ENCODE assay signal across 30 cellular contexts in genomic region chr1:206110820-206111219, GRCh38. TPM values are rescaled to one million over a fixed set of nuclear protein-coding genes. Genes with fewer than 3 reads are reported as not detected.
"Had no signal": no experiment of that assay in that cellular context is flagged by ENCODE, and none has a peak within 500 bp of the region (broad histone marks: within the 10 kb centered on the region; RNA-seq: fewer than 3 reads in every experiment).

No MANE protein-coding gene starts in this region.

- H3K36me3 Mint-ChIP-seq: naive thymus-derived CD8-positive, alpha-beta T cell; stimulated activated memory B cell treated with anti-CD40 and anti-IgM and Interleukin-4, amounts not matched to agents 10 μg/mL and 1 μg/mL and 100 μg/mL, for 72 hours had no signal

- DNase-seq: islet precursor cell; lower lobe of right lung; mesenchymal stem cell; naive thymus-derived CD8-positive, alpha-beta T cell; nucleus accumbens; psoas muscle; right lobe of liver; stimulated activated CD4-positive, alpha-beta T cell treated with anti-CD3 and anti-CD28 coated beads, Interleukin-1b, Interleukin-23, amount 100 ng/mL, for 48 hours; stimulated activated CD4-positive, alpha-beta T cell treated with anti-CD3 and anti-CD28 coated beads, Interleukin-2, amount 100 ng/mL, for 48 hours; stimulated activated CD4-positive, alpha-beta T cell treated with anti-CD3 and anti-CD28 coated beads, Interleukin-4, amount 100 ng/mL, for 4 hours; stimulated activated CD8-positive, alpha-beta memory T cell treated with anti-CD3 and anti-CD28 coated beads, Interleukin-4, amount 100 ng/mL, for 48 hours; stimulated activated naive CD4-positive, alpha-beta T cell treated with Interleukin-2 at 50 U/mL for 16 hours; stimulated activated naive CD8-positive, alpha-beta T cell treated with anti-CD3 and anti-CD28 coated beads, Interleukin-15, amount 100 ng/mL, for 72 hours; substantia nigra had no signal

- H3K27ac ChIP-seq: hepatocyte, lower lobe of right lung, parathyroid adenoma, psoas muscle, right lobe of liver, tibial nerve, upper lobe of left lung, vagina had no signal

- H3K27me3 Mint-ChIP-seq: stimulated activated memory B cell treated with anti-CD40 and anti-IgM and Interleukin-4, amounts not matched to agents 10 μg/mL and 1 μg/mL and 100 μg/mL, for 72 hours had no signal

- H3K4me3 Mint-ChIP-seq: naive thymus-derived CD8-positive, alpha-beta T cell; nephron; neural crest cell; stimulated activated memory B cell treated with anti-CD40 and anti-IgM and Interleukin-4, amounts not matched to agents 10 μg/mL and 1 μg/mL and 100 μg/mL, for 72 hours; stimulated activated naive CD8-positive, alpha-beta T cell treated with anti-CD3 and anti-CD28 coated beads, Interleukin-15, amount 100 ng/mL, for 72 hours had no signal

- H3K4me1 Mint-ChIP-seq: stimulated activated naive CD8-positive, alpha-beta T cell treated with anti-CD3 and anti-CD28 coated beads, Interleukin-15, amount 100 ng/mL, for 72 hours had no signal

- H3K27ac Mint-ChIP-seq: naive thymus-derived CD8-positive, alpha-beta T cell; nephron; stimulated activated memory B cell treated with anti-CD40 and anti-IgM and Interleukin-4, amounts not matched to agents 10 μg/mL and 1 μg/mL and 100 μg/mL, for 72 hours; stimulated activated naive CD8-positive, alpha-beta T cell treated with anti-CD3 and anti-CD28 coated beads, Interleukin-15, amount 100 ng/mL, for 72 hours had no signal

- ATAC-seq: lower lobe of right lung; naive thymus-derived CD8-positive, alpha-beta T cell; psoas muscle; right lobe of liver; stimulated activated memory B cell treated with anti-CD40 and anti-IgM and Interleukin-4, amounts not matched to agents 10 μg/mL and 1 μg/mL and 100 μg/mL, for 72 hours; stimulated activated naive CD8-positive, alpha-beta T cell treated with anti-CD3 and anti-CD28 coated beads, Interleukin-15, amount 100 ng/mL, for 72 hours had no signal

- H3K4me3 ChIP-seq: hepatocyte, lower lobe of right lung, psoas muscle, right lobe of liver, smooth muscle cell, tibial nerve, upper lobe of left lung, vagina had no signal

- H3K9me3 Mint-ChIP-seq: naive thymus-derived CD8-positive, alpha-beta T cell; nephron; neural crest cell; stimulated activated memory B cell treated with anti-CD40 and anti-IgM and Interleukin-4, amounts not matched to agents 10 μg/mL and 1 μg/mL and 100 μg/mL, for 72 hours; stimulated activated naive CD8-positive, alpha-beta T cell treated with anti-CD3 and anti-CD28 coated beads, Interleukin-15, amount 100 ng/mL, for 72 hours had no signal

RNA-seq across cellular contexts. Expression of gene AVPR1B, which starts 6.4 kb away (rescaled TPM):
- total RNA-seq: hepatocyte; kidney epithelial cell; liver; lower lobe of right lung; mammary epithelial cell; naive thymus-derived CD8-positive, alpha-beta T cell; neural crest cell; osteoblast; posterior vena cava; psoas muscle; right lobe of liver; smooth muscle cell; temporal lobe; tibial nerve; upper lobe of left lung; urinary bladder; vagina had no signal
- polyA plus RNA-seq: hepatocyte; liver; mammary epithelial cell; naive thymus-derived CD8-positive, alpha-beta T cell; psoas muscle; smooth muscle cell; urinary bladder had no signal

RNA-seq across cellular contexts. Expression of gene RHEX, which starts 57.8 kb away (rescaled TPM):
- total RNA-seq: hepatocyte, mammary epithelial cell, osteoblast, smooth muscle cell, temporal lobe had no signal
- polyA plus RNA-seq: mammary epithelial cell; naive thymus-derived CD8-positive, alpha-beta T cell; smooth muscle cell had no signal
